8 cellular contexts compared by ENCODE assay signal in the genomic region with DNA sequence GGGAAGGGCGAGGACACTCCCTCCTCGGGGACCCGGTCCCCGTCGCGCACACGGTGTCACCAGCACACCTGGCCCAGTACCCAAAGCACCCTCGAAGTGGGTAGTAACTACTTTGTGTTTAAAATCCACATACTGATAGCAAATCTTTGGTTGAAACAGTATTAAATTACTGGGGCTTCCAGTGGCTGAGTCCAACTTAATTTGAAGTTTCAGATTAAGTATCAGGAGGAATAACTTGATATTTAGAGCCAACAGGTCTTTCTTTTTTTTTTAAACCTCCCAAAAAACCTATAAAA. TPM values are rescaled to one million over a fixed set of nuclear protein-coding genes. Genes with fewer than 3 reads are reported as not detected.
DNase-seq lines count a peak whose midpoint lies in the region; ATAC-seq and TF ChIP-seq lines count a peak whose summit lies in the region.

No MANE protein-coding gene starts in this region.

- H3K4me3 Mint-ChIP-seq in CD4-positive, CD25-positive, alpha-beta regulatory T cell = peak overlapping the region; percentile 84 to 98 (median 88)
- H3K4me3 Mint-ChIP-seq in activated naive CD8-positive, alpha-beta T cell treated with anti-CD3 and anti-CD28 coated beads for 36 hours = peak overlapping the region; percentile 81
- peak overlapping the region; percentile 83 for H3K4me3 Mint-ChIP-seq in type B pancreatic cell

- peaks cover under 1% of the 10 kb centered on the region for H3K36me3 ChIP-seq in CD4-positive, CD25-positive, alpha-beta regulatory T cell (ENCODE audit: control insufficient read depth, insufficient read depth, low read length)
- no peaks in the 10 kb centered on the region for H3K36me3 ChIP-seq in right lobe of liver

- peak; percentile 45 to 46 for ATAC-seq in CD4-positive, CD25-positive, alpha-beta regulatory T cell (ENCODE audit: low read depth in 2 of 2)
- ATAC-seq in HG02852 (IDR thresholded peaks at IDR 0.05; ENCODE audit: unreplicated experiment) (peak; percentile 53), right lobe of liver (no peak)

- DNase-seq in CD4-positive, CD25-positive, alpha-beta regulatory T cell = no peak
- DNase-seq in activated naive CD8-positive, alpha-beta T cell treated with anti-CD3 and anti-CD28 coated beads for 36 hours = no peak
- DNase-seq in right lobe of liver = no peak
- DNase-seq in type B pancreatic cell (ENCODE audit: extremely low spot score, unreplicated experiment) = no peak
- no peak for DNase-seq in amniotic stem cell (lab: John Stamatoyannopoulos, UW)
- no peak for DNase-seq in erythroblast (lab: John Stamatoyannopoulos, UW)
- no peak for DNase-seq in SKM-1 (lab: John Stamatoyannopoulos, UW; ENCODE audit: unreplicated experiment)

- TF ChIP-seq POLR2A in right lobe of liver (IDR thresholded peaks at IDR 0.05) (no peak), erythroblast (IDR thresholded peaks at IDR 0.05; ENCODE audit: low read length) (no peak)

- peak overlapping the region; percentile 94 for H3K27ac ChIP-seq in CD4-positive, CD25-positive, alpha-beta regulatory T cell (ENCODE audit: insufficient read depth, low read length, poor library complexity, severe bottlenecking)
- H3K27ac ChIP-seq in right lobe of liver = peak overlapping the region; percentile 99

- H3K4me1 ChIP-seq in CD4-positive, CD25-positive, alpha-beta regulatory T cell (ENCODE audit: control insufficient read depth, insufficient read depth, low read length, poor library complexity, severe bottlenecking) = peaks cover 14% of the 10 kb centered on the region
- H3K4me1 ChIP-seq in right lobe of liver = no peaks in the 10 kb centered on the region

- H3K27me3 ChIP-seq in CD4-positive, CD25-positive, alpha-beta regulatory T cell (ENCODE audit: control insufficient read depth, insufficient read depth, low read length) = no peaks in the 10 kb centered on the region
- H3K27me3 ChIP-seq in right lobe of liver = no peaks in the 10 kb centered on the region

- peak overlapping the region; percentile 87 to 92 (median 91) for H3K27ac Mint-ChIP-seq in CD4-positive, CD25-positive, alpha-beta regulatory T cell
- peak overlapping the region; percentile 83 for H3K27ac Mint-ChIP-seq in activated naive CD8-positive, alpha-beta T cell treated with anti-CD3 and anti-CD28 coated beads for 36 hours
- H3K27ac Mint-ChIP-seq in type B pancreatic cell = peak overlapping the region; percentile 92

- intact Hi-C loops in right lobe of liver (cut with DNase I) = no loop called here

- H3K27me3 Mint-ChIP-seq in CD4-positive, CD25-positive, alpha-beta regulatory T cell = peaks cover 4% of the 10 kb centered on the region
- no peaks in the 10 kb centered on the region for H3K27me3 Mint-ChIP-seq in activated naive CD8-positive, alpha-beta T cell treated with anti-CD3 and anti-CD28 coated beads for 36 hours
- no peaks in the 10 kb centered on the region for H3K27me3 Mint-ChIP-seq in type B pancreatic cell

- TF ChIP-seq CTCF in right lobe of liver (IDR thresholded peaks at IDR 0.05) (no peak), type B pancreatic cell (conservative IDR thresholded peaks at IDR 0.05) (no peak)

- H3K9me3 Mint-ChIP-seq in CD4-positive, CD25-positive, alpha-beta regulatory T cell = no peaks in the 10 kb centered on the region
- no peaks in the 10 kb centered on the region for H3K9me3 Mint-ChIP-seq in activated naive CD8-positive, alpha-beta T cell treated with anti-CD3 and anti-CD28 coated beads for 36 hours
- no peaks in the 10 kb centered on the region for H3K9me3 Mint-ChIP-seq in type B pancreatic cell

- H3K4me1 Mint-ChIP-seq in CD4-positive, CD25-positive, alpha-beta regulatory T cell = peaks cover 20 to 35% (median 28%) of the 10 kb centered on the region in 4 donors
- H3K4me1 Mint-ChIP-seq in activated naive CD8-positive, alpha-beta T cell treated with anti-CD3 and anti-CD28 coated beads for 36 hours = peaks cover 15% of the 10 kb centered on the region
- H3K4me1 Mint-ChIP-seq in type B pancreatic cell (ENCODE audit: unreplicated experiment) = peaks cover 28% of the 10 kb centered on the region

- H3K36me3 Mint-ChIP-seq in CD4-positive, CD25-positive, alpha-beta regulatory T cell = peaks cover 4% of the 10 kb centered on the region
- peaks cover 9% of the 10 kb centered on the region for H3K36me3 Mint-ChIP-seq in activated naive CD8-positive, alpha-beta T cell treated with anti-CD3 and anti-CD28 coated beads for 36 hours
- H3K36me3 Mint-ChIP-seq in type B pancreatic cell = peaks cover 4% of the 10 kb centered on the region

- H3K9me3 ChIP-seq in CD4-positive, CD25-positive, alpha-beta regulatory T cell (ENCODE audit: control insufficient read depth in 2 of 2, low read length in 2 of 2) = no peaks in the 10 kb centered on the region
- no peaks in the 10 kb centered on the region for H3K9me3 ChIP-seq in right lobe of liver

- peak overlapping the region; percentile 67 for H3K4me3 ChIP-seq in CD4-positive, CD25-positive, alpha-beta regulatory T cell (ENCODE audit: low read depth, low read length)
- H3K4me3 ChIP-seq in right lobe of liver = peak overlapping the region; percentile 61 to 65 (median 65)

- 0% methylated on average over 6 of the region's 8 CpGs for WGBS in right lobe of liver (ENCODE audit: insufficient coverage, low coverage, low lambda C conversion rate, missing lambda C conversion rate)

RNA-seq across cellular contexts. Expression of a gene that starts 0.6 kb away (rescaled TPM):
- 7.5 TPM for total RNA-seq in CD4-positive, CD25-positive, alpha-beta regulatory T cell
- 10 to 100 TPM in 2 of 4 donors, 1 to 10 TPM in 2; 8.0 to 13.2 (median 10.6) TPM for polyA plus RNA-seq in CD4-positive, CD25-positive, alpha-beta regulatory T cell
- 10 to 100 TPM in 1 of 2 experiments, 1 to 10 TPM in 1; 9.3 to 10.7 TPM for total RNA-seq in activated naive CD8-positive, alpha-beta T cell treated with anti-CD3 and anti-CD28 coated beads for 36 hours
- 1 to 10 TPM; 2.9 to 8.0 (median 4.4) TPM for total RNA-seq in right lobe of liver
- 7.9 and 8.7 TPM in 2 replicates for total RNA-seq in type B pancreatic cell (ENCODE audit: low replicate concordance)

Comparison
In these comparisons a context has a peak if more than half of its experiments do, and no peak if none do; other contexts are left out.
1. ATAC-seq: peak in CD4-positive, CD25-positive, alpha-beta regulatory T cell (2 of 2) and HG02852 (single experiment); none in right lobe of liver (0 of 4).
2. Peak in every context shown above with its lines, with median percentiles within 50 percentile points of each other: H3K27ac Mint-ChIP-seq and H3K4me3 Mint-ChIP-seq.